Comparison of ENCODE assay signal across 8 cellular contexts in genomic region chr10:5976689-5977470, GRCh38. TPM values are rescaled to one million over a fixed set of nuclear protein-coding genes. Genes with fewer than 3 reads are reported as not detected.
DNase-seq lines count a peak whose midpoint lies in the region; ATAC-seq and TF ChIP-seq lines count a peak whose summit lies in the region.

No MANE protein-coding gene starts in this region.

- H3K4me1 ChIP-seq in CD4-positive, CD25-positive, alpha-beta regulatory T cell (ENCODE audit: control insufficient read depth, insufficient read depth, low read length, poor library complexity, severe bottlenecking), result peaks cover 40% of the 10 kb centered on the region
- H3K4me1 ChIP-seq in liver (ENCODE audit: control insufficient read depth in 4 of 4, insufficient read depth in 4 of 4, low read length in 3 of 4), result peaks cover 0 to 30% (median 10%) of the 10 kb centered on the region in 4 donors

- CTCF ChIA-PET in WTC11 (lab: Charles Lee), result interaction anchor here (1.0 to 3.0 kb wide), 10 partner anchors 18 to 425 kb away, joined by 3 to 12 read pairs (median 4); partner anchors contain the start of genes ANKRD16, FBH1 and PFKFB3

- H3K36me3 Mint-ChIP-seq in CD4-positive, CD25-positive, alpha-beta regulatory T cell, result no peaks in the 10 kb centered on the region
- no peaks in the 10 kb centered on the region for H3K36me3 Mint-ChIP-seq in WTC11

- H3K4me3 Mint-ChIP-seq in CD4-positive, CD25-positive, alpha-beta regulatory T cell, result peak overlapping the region; percentile 89 to 99 (median 96)
- H3K4me3 Mint-ChIP-seq in WTC11, result peak overlapping the region; percentile 80

- peaks cover 20 to 46% (median 31%) of the 10 kb centered on the region in 4 donors for H3K4me1 Mint-ChIP-seq in CD4-positive, CD25-positive, alpha-beta regulatory T cell
- peaks cover 18% of the 10 kb centered on the region for H3K4me1 Mint-ChIP-seq in WTC11

- peaks cover 5% of the 10 kb centered on the region for H3K27me3 Mint-ChIP-seq in CD4-positive, CD25-positive, alpha-beta regulatory T cell
- H3K27me3 Mint-ChIP-seq in WTC11 (ENCODE audit: low read depth), result peaks cover 55% of the 10 kb centered on the region

- peak; percentile 24 to 66 (median 31) for DNase-seq in CD4-positive, CD25-positive, alpha-beta regulatory T cell
- DNase-seq in HK-2 (ENCODE audit: unreplicated experiment), result peak; percentile 16
- peak; percentile 45 for DNase-seq in WTC11 (ENCODE audit: low spot score)
- peak; percentile 55 for DNase-seq in choroid plexus epithelial cell (ENCODE audit: low read depth)
- DNase-seq in stimulated activated CD4-positive, alpha-beta T cell treated with anti-CD3 and anti-CD28 coated beads, TNF-alpha, amount 100 ng/mL, for 4 hours (ENCODE audit: low read depth in 3 of 3), result peak; percentile 11 to 29 (median 15)
- no peak for DNase-seq in NCI-H524 treated with DMSO at 0.1 percent for 48 hours (lab: John Stamatoyannopoulos, UW)

- TF ChIP-seq RAD21 in liver (IDR thresholded peaks at IDR 0.05), result no peak

- peak; percentile 3 for ATAC-seq in CD4-positive, CD25-positive, alpha-beta regulatory T cell (ENCODE audit: low read depth in 2 of 2)
- ATAC-seq in GM19452 (IDR thresholded peaks at IDR 0.05; ENCODE audit: unreplicated experiment), result peak; percentile 12
- ATAC-seq in WTC11, result peak; percentile 24

- peak overlapping the region; percentile 96 to 97 (median 96) for H3K27ac Mint-ChIP-seq in CD4-positive, CD25-positive, alpha-beta regulatory T cell
- H3K27ac Mint-ChIP-seq in WTC11, result no peak overlapping the region

- under 1% methylated on average over 77 of the region's 77 CpGs for whole genome bisulfite sequencing in liver

- H3K27me3 ChIP-seq in CD4-positive, CD25-positive, alpha-beta regulatory T cell (ENCODE audit: control insufficient read depth, insufficient read depth, low read length), result no peaks in the 10 kb centered on the region
- no peaks in the 10 kb centered on the region for H3K27me3 ChIP-seq in liver (ENCODE audit: control insufficient read depth in 4 of 4, insufficient read depth in 4 of 4, low read length in 3 of 4)

- no peak for TF ChIP-seq CTCF in WTC11 (IDR thresholded peaks at IDR 0.05)
- no peak for TF ChIP-seq CTCF in choroid plexus epithelial cell (conservative IDR thresholded peaks at IDR 0.05; ENCODE audit: low read depth, low read length)
- TF ChIP-seq CTCF in liver (IDR thresholded peaks at IDR 0.05; ENCODE audit: low read depth, low read length, missing input control), result no peak

- no peaks in the 10 kb centered on the region for H3K9me3 Mint-ChIP-seq in CD4-positive, CD25-positive, alpha-beta regulatory T cell
- H3K9me3 Mint-ChIP-seq in WTC11, result no peaks in the 10 kb centered on the region

- H3K9ac ChIP-seq in liver (ENCODE audit: low read depth in 1 of 2, low read length in 2 of 2), result peak overlapping the region; percentile 77 to 97

- no peaks in the 10 kb centered on the region for H3K36me3 ChIP-seq in CD4-positive, CD25-positive, alpha-beta regulatory T cell (ENCODE audit: control insufficient read depth, insufficient read depth, low read length)
- H3K36me3 ChIP-seq in liver (ENCODE audit: control insufficient read depth in 4 of 4, insufficient read depth in 3 of 4, low read depth in 1 of 4, low read length in 3 of 4), result no peaks in the 10 kb centered on the region

- H3K4me3 ChIP-seq in CD4-positive, CD25-positive, alpha-beta regulatory T cell (ENCODE audit: low read depth, low read length), result peak overlapping the region; percentile 89
- H3K4me3 ChIP-seq in choroid plexus epithelial cell (ENCODE audit: low read depth, low read length), result peak overlapping the region; percentile 90
- peak overlapping the region; percentile 57 to 99 (median 96) for H3K4me3 ChIP-seq in liver (ENCODE audit: low read depth in 1 of 3, low read length in 3 of 3)

- H3K27ac ChIP-seq in CD4-positive, CD25-positive, alpha-beta regulatory T cell (ENCODE audit: insufficient read depth, low read length, poor library complexity, severe bottlenecking), result peak overlapping the region; percentile 89
- peak overlapping the region; percentile 86 to 98 for H3K27ac ChIP-seq in liver (ENCODE audit: low read depth in 1 of 2, low read length in 2 of 2)

- H3K9me3 ChIP-seq in CD4-positive, CD25-positive, alpha-beta regulatory T cell (ENCODE audit: control insufficient read depth in 2 of 2, low read length in 2 of 2), result no peaks in the 10 kb centered on the region
- H3K9me3 ChIP-seq in liver (ENCODE audit: control insufficient read depth in 4 of 4, low read length in 3 of 4), result no peaks in the 10 kb centered on the region

- POLR2A ChIA-PET in WTC11 (lab: Charles Lee), result interaction anchor here (0.5 to 0.6 kb wide), 2 partner anchors 74 to 1543 kb away, joined by 3 read pairs; no protein-coding TSS in a partner anchor

TF ChIP-seq in WTC11, 78 proteins besides CTCF, POLR2A, EP300 and RAD21 (continues in another document):
- TF ChIP-seq SP1 (CRISPR knock-in tag; conservative IDR thresholded peaks at IDR 0.05), result 0 out of 2 replicates have a peak, but pooled peaks have one; percentile 38
- TF ChIP-seq AR (CRISPR knock-in tag; IDR thresholded peaks at IDR 0.05), result no peak
- peak; percentile 40; the same call in 1 of the 2 replicates for TF ChIP-seq FOXP1 (CRISPR knock-in tag; IDR thresholded peaks at IDR 0.05; ENCODE audit: borderline replicate concordance)
- 0 out of 2 replicates have a peak, but pooled peaks have one; percentile 31 for TF ChIP-seq ELF4 (CRISPR knock-in tag; IDR thresholded peaks at IDR 0.05; ENCODE audit: low read depth)
- TF ChIP-seq USF1 (CRISPR knock-in tag; IDR thresholded peaks at IDR 0.05), result peak; percentile 51

TF ChIP-seq in liver, 16 proteins besides CTCF, POLR2A, EP300 and RAD21:
- TF ChIP-seq EGR1 (IDR thresholded peaks at IDR 0.05; ENCODE audit: low read depth in 2 of 2) (peak in 1 of 2 donors; percentile 65), ATF3 (IDR thresholded peaks at IDR 0.05) (no peak)

RNA-seq across cellular contexts. Expression of gene IL15RA, which starts 0.5 kb away (rescaled TPM):
- 17.7 TPM for total RNA-seq in CD4-positive, CD25-positive, alpha-beta regulatory T cell
- 10 to 100 TPM in 1 of 4 donors, 1 to 10 TPM in 3; 9.1 to 13.4 (median 9.5) TPM for polyA plus RNA-seq in CD4-positive, CD25-positive, alpha-beta regulatory T cell
- total RNA-seq in WTC11 (2021) (1.9 to 2.2 TPM (median 2.0 TPM) in 3 replicates), liver (1 to 10 TPM; 6.6 to 9.2 TPM)
- 10 to 100 TPM in 1 of 2 donors, 1 to 10 TPM in 1; 9.6 to 10.7 TPM for polyA plus RNA-seq in liver
